In genomic region chr4:151013944-151014343, GRCh38 we compare ENCODE assay signal across 8 cellular contexts. TPM values are rescaled to one million over a fixed set of nuclear protein-coding genes. Genes with fewer than 3 reads are reported as not detected.
DNase-seq lines count a peak whose midpoint lies in the region; ATAC-seq and TF ChIP-seq lines count a peak whose summit lies in the region.

No MANE protein-coding gene starts in this region.

- no peak overlapping the region for H4K8ac ChIP-seq in trophoblast cell (ENCODE audit: low read depth, low read length)

- H3K36me3 Mint-ChIP-seq in Calu3 (ENCODE audit: insufficient read depth, unreplicated experiment): peaks cover 44% of the 10 kb centered on the region

- H3K27me3 Mint-ChIP-seq in Calu3 (ENCODE audit: unreplicated experiment): no peaks in the 10 kb centered on the region

- H3K27ac Mint-ChIP-seq in Calu3 (ENCODE audit: unreplicated experiment): peak overlapping the region; percentile 82

- POLR2A ChIA-PET in PC-9 (lab: Charles Lee; ENCODE audit: unreplicated experiment): no interaction called here

- no peaks in the 10 kb centered on the region for H3K9me3 Mint-ChIP-seq in Calu3 (ENCODE audit: low read depth, unreplicated experiment)

- H3K14ac ChIP-seq in trophoblast cell (ENCODE audit: low read length): no peak overlapping the region

- no peaks in the 10 kb centered on the region for H3K9me2 ChIP-seq in PC-9 (ENCODE audit: insufficient read depth)

- intact Hi-C loops in Calu3 (cut with micrococcal nuclease; ENCODE audit: unreplicated experiment) (loop anchor here (2.0 kb wide), 1 partner anchor 87 kb away; no protein-coding TSS in a partner anchor), PC-9 (cut with micrococcal nuclease; ENCODE audit: unreplicated experiment) (loop anchor here (5.0 to 10.0 kb wide), 2 partner anchors 77 to 129 kb away; no protein-coding TSS in a partner anchor)

- ATAC-seq in GM18519 (IDR thresholded peaks at IDR 0.05; ENCODE audit: low FRiP score, unreplicated experiment) (no peak), GM19452 (IDR thresholded peaks at IDR 0.05; ENCODE audit: unreplicated experiment) (no peak)

- H4K20me1 ChIP-seq in PC-9 (ENCODE audit: insufficient read depth): peaks cover 4% of the 10 kb centered on the region; the same call in 1 of the 2 replicates

- H3K4ac ChIP-seq in trophoblast cell (ENCODE audit: low read depth, low read length): no peak overlapping the region

- H3F3A ChIP-seq in PC-9 (ENCODE audit: insufficient read depth, low read depth): peaks cover 34% of the 10 kb centered on the region

- H4K91ac ChIP-seq in trophoblast cell (ENCODE audit: low read depth, low read length): no peak overlapping the region

- peak overlapping the region; percentile 92 for H3K4me3 ChIP-seq in PC-9
- no peak overlapping the region for H3K4me3 ChIP-seq in trophoblast cell (ENCODE audit: low read depth, low read length)

- no CpG with 5 or more reads among the region's 4 CpGs for WGBS in trophoblast cell (ENCODE audit: extremely low coverage, insufficient coverage, insufficient read length)

- TF ChIP-seq POLR2A in erythroblast (IDR thresholded peaks at IDR 0.05; ENCODE audit: low read length): no peak

- H3K36me3 ChIP-seq in PC-9 (ENCODE audit: low read depth): no peaks in the 10 kb centered on the region
- H3K36me3 ChIP-seq in trophoblast cell (ENCODE audit: control insufficient read depth in 1 of 2, insufficient read depth in 2 of 2, low read length in 2 of 2): no peaks in the 10 kb centered on the region

- H3K4me3 Mint-ChIP-seq in Calu3 (ENCODE audit: low read depth, unreplicated experiment): peak overlapping the region; percentile 85

- H3K23ac ChIP-seq in trophoblast cell (ENCODE audit: low read length): no peak overlapping the region

- H3K79me2 ChIP-seq in PC-9 (ENCODE audit: low read depth) (peaks cover 49% of the 10 kb centered on the region), trophoblast cell (ENCODE audit: control insufficient read depth, insufficient read depth, low read length, poor library complexity) (peaks cover 8% of the 10 kb centered on the region)

- H3K18ac ChIP-seq in trophoblast cell (ENCODE audit: low read length): no peak overlapping the region

- no peak overlapping the region for H2AK5ac ChIP-seq in trophoblast cell (ENCODE audit: low read length)

- no peak overlapping the region for H2BK120ac ChIP-seq in trophoblast cell (ENCODE audit: insufficient read depth, low read length, poor library complexity)

- H3K4me1 ChIP-seq in PC-9 (replicated peaks; ENCODE audit: insufficient read depth) (peaks cover 26% of the 10 kb centered on the region), trophoblast cell (ENCODE audit: control insufficient read depth in 1 of 2, insufficient read depth in 2 of 2, low read length in 2 of 2) (peaks cover 0 to 2% of the 10 kb centered on the region in 2 experiments)

- H3K9ac ChIP-seq in trophoblast cell (ENCODE audit: low read length): no peak overlapping the region

- no peak overlapping the region for H2BK5ac ChIP-seq in trophoblast cell (ENCODE audit: low read depth, low read length, poor library complexity)

- DNase-seq in Calu3: no peak
- DNase-seq in PC-9: no peak
- DNase-seq in erythroblast (lab: John Stamatoyannopoulos, UW): peak; percentile 57 to 58
- DNase-seq in trophoblast cell: no peak
- no peak for DNase-seq in NK-92 (lab: John Stamatoyannopoulos, UW; ENCODE audit: unreplicated experiment)
- DNase-seq in iPS-NIHi11 (ENCODE audit: low spot score): no peak

- H2BK12ac ChIP-seq in trophoblast cell (ENCODE audit: low read length): no peak overlapping the region

- TF ChIP-seq CTCF in Calu3 (IDR thresholded peaks at IDR 0.05; ENCODE audit: unreplicated experiment) (no peak), PC-9 (conservative IDR thresholded peaks at IDR 0.05) (no peak)

- BruUV-seq in Calu3 (replicated peaks; lab: Mats Ljungman, UMichigan) (no TSS peak), PC-9 (replicated peaks; lab: Mats Ljungman, UMichigan) (no TSS peak)

- H2AFZ ChIP-seq in PC-9 (peak overlapping the region; percentile 89), trophoblast cell (ENCODE audit: insufficient read depth, low read length, poor library complexity) (no peak overlapping the region)

- peak overlapping the region; percentile 22; the same call in 1 of the 2 replicates for H3K27ac ChIP-seq in PC-9
- no peak overlapping the region for H3K27ac ChIP-seq in trophoblast cell (ENCODE audit: low read depth, low read length)

- no peak overlapping the region for H4K12ac ChIP-seq in trophoblast cell (ENCODE audit: low read depth, low read length)

- peak overlapping the region; percentile 81 for H3K4me2 ChIP-seq in PC-9
- H3K4me2 ChIP-seq in trophoblast cell (ENCODE audit: low read length): peak overlapping the region; percentile 94

- H3K4me1 Mint-ChIP-seq in Calu3 (ENCODE audit: low read depth, unreplicated experiment): no peaks in the 10 kb centered on the region

- H3K9me3 ChIP-seq in PC-9 (ENCODE audit: insufficient read depth, low read depth): no peaks in the 10 kb centered on the region
- no peaks in the 10 kb centered on the region for H3K9me3 ChIP-seq in trophoblast cell (ENCODE audit: insufficient read depth, low read depth, low read length)

- H3K27me3 ChIP-seq in PC-9 (ENCODE audit: insufficient read depth, low read depth) (no peaks in the 10 kb centered on the region), trophoblast cell (ENCODE audit: insufficient read depth, low read length) (no peaks in the 10 kb centered on the region)

- peaks cover 13% of the 10 kb centered on the region for H3K79me1 ChIP-seq in trophoblast cell (ENCODE audit: low read length)

- CTCF ChIA-PET in Calu3 (lab: Charles Lee) (no interaction called here), PC-9 (lab: Charles Lee) (interaction anchor here (0.6 kb wide), 1 partner anchor 707 kb away, joined by 3 read pairs; no protein-coding TSS in a partner anchor)

RNA-seq across cellular contexts. Expression of gene LRBA, which starts 1.1 kb away (rescaled TPM):
- total RNA-seq in Calu3 (2022) (42.7 and 49.0 TPM in 2 replicates), PC-9 (2021) (77.4 and 84.5 TPM in 2 replicates)
- 12.4 and 12.6 TPM in 2 replicates for polyA plus RNA-seq in trophoblast cell (2013)

Comparison
In these comparisons a context has a peak if more than half of its experiments do, and no peak if none do; other contexts are left out.
1. DNase-seq: peak in erythroblast (2 of 2); none in Calu3 (single experiment), PC-9 (0 of 2), trophoblast cell (0 of 2), NK-92 (single experiment) and iPS-NIHi11 (single experiment).